ENCODE assay signal across 24 cellular contexts in the genomic region with DNA sequence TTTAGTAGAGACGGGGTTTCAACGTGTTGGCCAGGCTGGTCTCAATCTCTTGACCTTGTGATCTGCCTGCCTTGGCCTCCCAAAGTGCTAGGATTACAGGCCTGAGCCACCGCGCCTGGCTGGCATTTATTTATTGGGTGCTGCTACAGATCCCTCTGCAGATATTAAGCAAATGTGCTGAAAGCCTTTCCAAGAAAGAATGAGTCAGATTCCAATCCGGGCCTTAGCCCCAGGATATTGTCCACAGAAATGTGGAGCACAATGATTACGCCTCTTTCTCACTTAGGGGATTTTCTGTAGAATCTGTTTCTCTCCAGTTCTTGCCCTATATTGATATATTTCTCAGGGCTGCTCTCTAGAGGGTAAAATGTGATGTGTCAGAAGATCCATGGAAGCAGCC. TPM values are rescaled to one million over a fixed set of nuclear protein-coding genes. Genes with fewer than 3 reads are reported as not detected.
A peak's percentile ranks its signal among the peaks of the same experiment; 100 is the strongest.
DNase-seq lines count a peak whose midpoint lies in the region; ATAC-seq and TF ChIP-seq lines count a peak whose summit lies in the region.
"Had no signal": no experiment of that assay in that cellular context is flagged by ENCODE, and none has a peak within 500 bp of the region (broad histone marks: within the 10 kb centered on the region; RNA-seq: fewer than 3 reads in every experiment).

No MANE protein-coding gene starts in this region.

- DNase-seq in AG08395 (ENCODE audit: low spot score): peak; percentile 55
- peak; percentile 79 for DNase-seq in HFFc6
- peak; percentile 78 for DNase-seq in amniotic epithelial cell (ENCODE audit: low read depth)
- DNase-seq in fibroblast of pulmonary artery (ENCODE audit: low read depth): peak; percentile 51
- no peak for DNase-seq in globus pallidus (ENCODE audit: low spot score)
- DNase-seq in right lobe of liver: no peak
- no peak for DNase-seq in endodermal cell
- DNase-seq: activated CD4-positive, CD25-positive, alpha-beta regulatory T cell; effector CD4-positive, alpha-beta T cell; GF-D8; NCI-H1436 treated with DMSO at 0.1 percent for 48 hours; SHP77; stimulated activated naive CD4-positive, alpha-beta T cell treated with Interleukin-2 at 50 U/mL for 16 hours; T-helper 17 cell had no signal

- WGBS in right lobe of liver (ENCODE audit: insufficient coverage, low coverage, low lambda C conversion rate, missing lambda C conversion rate): 56% methylated on average over 6 of the region's 6 CpGs
- 80 to 87% methylated on average over 4 to 6 of the region's 6 CpGs for WGBS in endodermal cell (ENCODE audit: insufficient coverage in 1 of 2, insufficient read length in 1 of 2), 2 experiments

- H3K9ac ChIP-seq in endodermal cell (ENCODE audit: extremely low read depth, low read length, poor library complexity, severe bottlenecking): no peak overlapping the region
- H3K9ac ChIP-seq: KMS-11 had no signal

- H3K36me3 ChIP-seq in right lobe of liver: no peaks in the 10 kb centered on the region
- H3K36me3 ChIP-seq in endodermal cell (ENCODE audit: control insufficient read depth, insufficient read depth, low read length): no peaks in the 10 kb centered on the region
- H3K36me3 ChIP-seq: ascending aorta had no signal

- ATAC-seq in right lobe of liver: no peak
- no peak for ATAC-seq in HG02852 (IDR thresholded peaks at IDR 0.05; ENCODE audit: unreplicated experiment)
- ATAC-seq: natural killer cell treated with Interleukin-12 subunit alpha and Interleukin-12 subunit beta and Interleukin-15 and Interleukin-18, amount 100 ng/mL, for 72 hours; T-helper 17 cell had no signal

- H3K4me3 Mint-ChIP-seq in HFFc6 (no peak overlapping the region), endodermal cell (no peak overlapping the region)
- H3K4me3 Mint-ChIP-seq: natural killer cell treated with Interleukin-12 subunit alpha and Interleukin-12 subunit beta and Interleukin-15 and Interleukin-18, amount 100 ng/mL, for 72 hours; T-helper 17 cell had no signal

- H3K4me1 ChIP-seq in right lobe of liver (no peaks in the 10 kb centered on the region), endodermal cell (ENCODE audit: control insufficient read depth, insufficient read depth, low read length) (no peaks in the 10 kb centered on the region)
- H3K4me1 ChIP-seq: ascending aorta had no signal

- intact Hi-C loops in right lobe of liver (cut with DNase I): no loop called here

- TF ChIP-seq CTCF in HFFc6 (IDR thresholded peaks at IDR 0.05) (peak; percentile 18), fibroblast of pulmonary artery (IDR thresholded peaks at IDR 0.05; ENCODE audit: low read length, missing control alignments) (no peak), right lobe of liver (IDR thresholded peaks at IDR 0.05) (no peak), endodermal cell (conservative IDR thresholded peaks at IDR 0.05) (no peak)

- H3K27ac Mint-ChIP-seq in HFFc6: 0 out of 2 replicates have a peak overlapping the region, but pooled peaks have one; percentile 44
- no peak overlapping the region for H3K27ac Mint-ChIP-seq in endodermal cell
- H3K27ac Mint-ChIP-seq: activated T-helper 2 cell treated with anti-CD3 and anti-CD28 coated beads, Interferon-gamma antibody, Interleukin-2, Interleukin-4, amounts not matched to agents 10 μg/mL and 5 μg/mL and 100 μg/mL, durations not matched to agents 14 hours and 24 hours and 36 hours; natural killer cell treated with Interleukin-12 subunit alpha and Interleukin-12 subunit beta and Interleukin-15 and Interleukin-18, amount 100 ng/mL, for 72 hours; progenitor cell of endocrine pancreas; T-helper 17 cell had no signal

- H3K27me3 Mint-ChIP-seq in HFFc6 (ENCODE audit: insufficient read depth): peaks cover 29% of the 10 kb centered on the region
- H3K27me3 Mint-ChIP-seq in endodermal cell (ENCODE audit: insufficient read depth): peaks cover 78% of the 10 kb centered on the region

- H3K4me3 ChIP-seq in fibroblast of pulmonary artery (replicated peaks; ENCODE audit: low read depth, low read length) (no peak overlapping the region), right lobe of liver (no peak overlapping the region), endodermal cell (ENCODE audit: low read length) (no peak overlapping the region)
- H3K4me3 ChIP-seq: ascending aorta, lung had no signal

- peaks cover 11% of the 10 kb centered on the region for H3K9me3 Mint-ChIP-seq in HFFc6
- H3K9me3 Mint-ChIP-seq in endodermal cell: peaks cover 23% of the 10 kb centered on the region
- H3K9me3 Mint-ChIP-seq: activated T-helper 2 cell treated with anti-CD3 and anti-CD28 coated beads, Interferon-gamma antibody, Interleukin-2, Interleukin-4, amounts not matched to agents 10 μg/mL and 5 μg/mL and 100 μg/mL, durations not matched to agents 14 hours and 24 hours and 36 hours; natural killer cell treated with Interleukin-12 subunit alpha and Interleukin-12 subunit beta and Interleukin-15 and Interleukin-18, amount 100 ng/mL, for 72 hours had no signal

- no peak for TF ChIP-seq POLR2A in right lobe of liver (IDR thresholded peaks at IDR 0.05)

- H3K27me3 ChIP-seq in right lobe of liver: no peaks in the 10 kb centered on the region
- H3K27me3 ChIP-seq in endodermal cell (ENCODE audit: control insufficient read depth, insufficient read depth, low read length, poor library complexity, severe bottlenecking): peaks cover 55% of the 10 kb centered on the region
- H3K27me3 ChIP-seq: ascending aorta had no signal

- peaks cover 56% of the 10 kb centered on the region for H3K4me1 Mint-ChIP-seq in HFFc6 (ENCODE audit: low read depth)
- H3K4me1 Mint-ChIP-seq in endodermal cell: no peaks in the 10 kb centered on the region
- H3K4me1 Mint-ChIP-seq: T-helper 17 cell had no signal

- H3K27ac ChIP-seq in right lobe of liver (no peak overlapping the region), endodermal cell (ENCODE audit: low read depth, low read length) (no peak overlapping the region)
- H3K27ac ChIP-seq: ascending aorta, KMS-11 had no signal

- peaks cover 7% of the 10 kb centered on the region for H3K36me3 Mint-ChIP-seq in HFFc6 (ENCODE audit: low read depth)
- H3K36me3 Mint-ChIP-seq in endodermal cell (ENCODE audit: low read depth): no peaks in the 10 kb centered on the region
- H3K36me3 Mint-ChIP-seq: natural killer cell treated with Interleukin-12 subunit alpha and Interleukin-12 subunit beta and Interleukin-15 and Interleukin-18, amount 100 ng/mL, for 72 hours had no signal

- no peaks in the 10 kb centered on the region for H3K9me3 ChIP-seq in right lobe of liver
- H3K9me3 ChIP-seq in endodermal cell (ENCODE audit: control insufficient read depth, low read length): peaks cover 20% of the 10 kb centered on the region
- H3K9me3 ChIP-seq: ascending aorta had no signal

RNA-seq across cellular contexts. Expression of gene IGFL4, which starts 24.7 kb away (rescaled TPM):
- not detected for total RNA-seq in HFFc6 (2021; fragmentation: NEBNext Ultra II Directional; extraction: Animal tissue kit (Norgen Biotek cat#: 25700))
- not detected for total RNA-seq in right lobe of liver
- under 1 TPM; 0.33 to 0.60 TPM for total RNA-seq in endodermal cell
- 0.11 TPM for polyA plus RNA-seq in endodermal cell (2013, experiment 1 of 2)
- 0.33 TPM for polyA plus RNA-seq in endodermal cell (2013, experiment 2 of 2)
- total RNA-seq: activated CD8-positive, alpha-beta memory T cell treated with anti-CD3 and anti-CD28 coated beads for 36 hours; activated T-helper 2 cell treated with anti-CD3 and anti-CD28 coated beads, Interferon-gamma antibody, Interleukin-2, Interleukin-4, amounts not matched to agents 10 μg/mL and 5 μg/mL and 100 μg/mL, durations not matched to agents 14 hours and 24 hours and 36 hours; ascending aorta; H4; lung; natural killer cell treated with Interleukin-12 subunit alpha and Interleukin-12 subunit beta and Interleukin-15 and Interleukin-18, amount 100 ng/mL, for 72 hours; T-helper 17 cell; ureter had no signal
- polyA plus RNA-seq: lung had no signal

RNA-seq across cellular contexts. Expression of gene PGLYRP1, which starts 42.6 kb away (rescaled TPM):
- not detected for total RNA-seq in HFFc6 (2021; fragmentation: NEBNext Ultra II Directional; extraction: Animal tissue kit (Norgen Biotek cat#: 25700))
- total RNA-seq in right lobe of liver (1 to 10 TPM in 1 of 6 experiments, under 1 TPM in 1, not detected in 4; 0.86 to 1.1 TPM), endodermal cell (not detected)
- polyA plus RNA-seq in endodermal cell (2013, experiment 1 of 2): not detected
- polyA plus RNA-seq in endodermal cell (2013, experiment 2 of 2): not detected
- total RNA-seq: activated CD8-positive, alpha-beta memory T cell treated with anti-CD3 and anti-CD28 coated beads for 36 hours; activated T-helper 2 cell treated with anti-CD3 and anti-CD28 coated beads, Interferon-gamma antibody, Interleukin-2, Interleukin-4, amounts not matched to agents 10 μg/mL and 5 μg/mL and 100 μg/mL, durations not matched to agents 14 hours and 24 hours and 36 hours; ascending aorta; H4; natural killer cell treated with Interleukin-12 subunit alpha and Interleukin-12 subunit beta and Interleukin-15 and Interleukin-18, amount 100 ng/mL, for 72 hours; progenitor cell of endocrine pancreas; T-helper 17 cell; ureter had no signal

RNA-seq across cellular contexts. Expression of gene IGFL3, which starts 59.0 kb away (rescaled TPM):
- not detected for total RNA-seq in HFFc6 (2021; fragmentation: NEBNext Ultra II Directional; extraction: Animal tissue kit (Norgen Biotek cat#: 25700))
- total RNA-seq in right lobe of liver (not detected), endodermal cell (1 to 10 TPM in 1 of 2 donors, under 1 TPM in 1; 0.88 to 2.1 TPM)
- polyA plus RNA-seq in endodermal cell (2013, experiment 1 of 2): 0.39 TPM
- polyA plus RNA-seq in endodermal cell (2013, experiment 2 of 2): 0.79 TPM
- total RNA-seq: activated CD8-positive, alpha-beta memory T cell treated with anti-CD3 and anti-CD28 coated beads for 36 hours; activated T-helper 2 cell treated with anti-CD3 and anti-CD28 coated beads, Interferon-gamma antibody, Interleukin-2, Interleukin-4, amounts not matched to agents 10 μg/mL and 5 μg/mL and 100 μg/mL, durations not matched to agents 14 hours and 24 hours and 36 hours; ascending aorta; lung; natural killer cell treated with Interleukin-12 subunit alpha and Interleukin-12 subunit beta and Interleukin-15 and Interleukin-18, amount 100 ng/mL, for 72 hours; progenitor cell of endocrine pancreas; T-helper 17 cell; ureter had no signal
- polyA plus RNA-seq: lung had no signal

Comparison
In these comparisons a context has a peak if more than half of its experiments do, and no peak if none do; other contexts are left out.
1. DNase-seq: peak in AG08395 (single experiment), HFFc6 (single experiment), amniotic epithelial cell (single experiment) and fibroblast of pulmonary artery (single experiment); none in globus pallidus (single experiment), right lobe of liver (0 of 3) and endodermal cell (single experiment).